ENCODE assay signal across 8 cellular contexts in genomic region chr1:86773331-86774288, GRCh38.
DNase-seq lines count a peak whose midpoint lies in the region; ATAC-seq and TF ChIP-seq lines count a peak whose summit lies in the region.

No MANE protein-coding gene starts in this region.

- H3K36me3 ChIP-seq in BLaER1 (no peaks in the 10 kb centered on the region), left ventricle myocardium inferior (no peaks in the 10 kb centered on the region)

- H3K4me1 ChIP-seq in BLaER1 (peaks cover 8% of the 10 kb centered on the region), left ventricle myocardium inferior (peaks cover 22% of the 10 kb centered on the region)

- H4K20me1 ChIP-seq in BLaER1, result no peaks in the 10 kb centered on the region

- H3K9me3 ChIP-seq in BLaER1 (no peaks in the 10 kb centered on the region), left ventricle myocardium inferior (replicated peaks) (no peaks in the 10 kb centered on the region)

- H3K27ac ChIP-seq in BLaER1 (no peak overlapping the region; the same call in 1 of the 2 replicates), left ventricle myocardium inferior (replicated peaks) (peak overlapping the region; percentile 29)

- H3K27me3 ChIP-seq in BLaER1 (no peaks in the 10 kb centered on the region), left ventricle myocardium inferior (ENCODE audit: low read depth) (no peaks in the 10 kb centered on the region)

- H3K9ac ChIP-seq in BLaER1, result no peak overlapping the region

- no peak overlapping the region for H3K4me3 ChIP-seq in BLaER1
- H3K4me3 ChIP-seq in left ventricle myocardium inferior, result no peak overlapping the region

- no peak for TF ChIP-seq CTCF in left ventricle myocardium inferior (IDR thresholded peaks at IDR 0.05; ENCODE audit: borderline replicate concordance)

- ATAC-seq in GM21723 (IDR thresholded peaks at IDR 0.05; ENCODE audit: unreplicated experiment) (peak; percentile 22), HG02885 (IDR thresholded peaks at IDR 0.05; ENCODE audit: poor library complexity, unreplicated experiment) (no peak)

- DNase-seq in OCI-M1 (lab: John Stamatoyannopoulos, UW) (peak; percentile 48), left ventricle myocardium inferior (no peak), NCI-H1048 (lab: John Stamatoyannopoulos, UW) (no peak), HuH-7 (ENCODE audit: low spot score) (no peak)
- no peak for DNase-seq in activated CD8-positive, alpha-beta memory T cell treated with anti-CD3 and anti-CD28 coated beads, Interleukin-2, amount 50 U/mL, for 48 hours

- H3K4me2 ChIP-seq in BLaER1, result peak overlapping the region; percentile 56

- intact Hi-C loops in left ventricle myocardium inferior (cut with micrococcal nuclease), result no loop called here
